8 cellular contexts compared by ENCODE assay signal in genomic region chr12:92146497-92146828, GRCh38. TPM values are rescaled to one million over a fixed set of nuclear protein-coding genes. Genes with fewer than 3 reads are reported as not detected.
DNase-seq lines count a peak whose midpoint lies in the region; ATAC-seq and TF ChIP-seq lines count a peak whose summit lies in the region.

No MANE protein-coding gene starts in this region.

- no peaks in the 10 kb centered on the region for H3K9me3 ChIP-seq in OCI-LY3 (ENCODE audit: insufficient read depth, low read length)

- H3K36me3 Mint-ChIP-seq in progenitor cell of endocrine pancreas (ENCODE audit: insufficient read depth), result peaks cover 37% of the 10 kb centered on the region

- H3K4me1 ChIP-seq in OCI-LY3 (ENCODE audit: low read length), result peaks cover 13% of the 10 kb centered on the region

- H2AFZ ChIP-seq in OCI-LY3 (ENCODE audit: low read depth, low read length), result no peak overlapping the region

- peaks cover 24% of the 10 kb centered on the region for H3K4me1 Mint-ChIP-seq in progenitor cell of endocrine pancreas (ENCODE audit: low read depth)

- H3K4me3 Mint-ChIP-seq in progenitor cell of endocrine pancreas (ENCODE audit: low read depth), result peak overlapping the region; percentile 90

- peak overlapping the region; percentile 74 for H3K4me2 ChIP-seq in OCI-LY3 (ENCODE audit: low read length)

- H3K27me3 Mint-ChIP-seq in progenitor cell of endocrine pancreas, result no peaks in the 10 kb centered on the region

- DNase-seq in GM06990 (ENCODE audit: extremely low read depth, insufficient read length) (no peak), epithelial cell of prostate (ENCODE audit: low read depth, low spot score) (no peak), progenitor cell of endocrine pancreas (ENCODE audit: low spot score, unreplicated experiment) (no peak), NCI-H1048 (lab: John Stamatoyannopoulos, UW) (no peak)

- peaks cover 61% of the 10 kb centered on the region for H3K79me2 ChIP-seq in OCI-LY3 (ENCODE audit: low read length)

- peaks cover 4% of the 10 kb centered on the region for H3K36me3 ChIP-seq in GM06990 (ENCODE audit: control insufficient read depth, insufficient read depth, low read length)
- peaks cover 46% of the 10 kb centered on the region for H3K36me3 ChIP-seq in OCI-LY3 (replicated peaks; ENCODE audit: low read depth, low read length)

- no peaks in the 10 kb centered on the region for H3K9me3 Mint-ChIP-seq in progenitor cell of endocrine pancreas (ENCODE audit: low read depth)

- ATAC-seq in HG03280 (IDR thresholded peaks at IDR 0.05; ENCODE audit: unreplicated experiment) (no peak), HG03432 (IDR thresholded peaks at IDR 0.05; ENCODE audit: unreplicated experiment) (no peak), GM21786 (IDR thresholded peaks at IDR 0.05; ENCODE audit: unreplicated experiment) (no peak)

- H3K27ac ChIP-seq in OCI-LY3 (ENCODE audit: low read length), result peak overlapping the region; percentile 80
- H3K27ac ChIP-seq in epithelial cell of prostate, result peak overlapping the region; percentile 98

- peak overlapping the region; percentile 100 for H3K27ac Mint-ChIP-seq in progenitor cell of endocrine pancreas

- TF ChIP-seq CTCF in GM06990 (IDR thresholded peaks at IDR 0.05; ENCODE audit: insufficient read depth, low read length, poor library complexity, severe bottlenecking) (no peak), OCI-LY3 (IDR thresholded peaks at IDR 0.05; ENCODE audit: low read depth, low read length) (no peak), progenitor cell of endocrine pancreas (IDR thresholded peaks at IDR 0.05; ENCODE audit: unreplicated experiment) (no peak)

- peak overlapping the region; percentile 94 for H3K9ac ChIP-seq in OCI-LY3 (ENCODE audit: low read length)

- peaks cover 39% of the 10 kb centered on the region for H4K20me1 ChIP-seq in OCI-LY3 (ENCODE audit: insufficient read depth, low read length)

- H3K4me3 ChIP-seq in GM06990 (replicated peaks; ENCODE audit: low read depth, low read length) (peak overlapping the region; percentile 83), OCI-LY3 (ENCODE audit: low read length) (peak overlapping the region; percentile 95)

- H3K27me3 ChIP-seq in GM06990 (replicated peaks; ENCODE audit: control insufficient read depth, insufficient read depth, low read length), result no peaks in the 10 kb centered on the region
- no peaks in the 10 kb centered on the region for H3K27me3 ChIP-seq in OCI-LY3 (ENCODE audit: low read depth, low read length)

RNA-seq across cellular contexts. Expression of gene BTG1, which starts 0.8 kb away (rescaled TPM):
- 162 and 164 TPM in 2 replicates for total RNA-seq in progenitor cell of endocrine pancreas
